ENCODE assay signal across 16 cellular contexts in the genomic region with DNA sequence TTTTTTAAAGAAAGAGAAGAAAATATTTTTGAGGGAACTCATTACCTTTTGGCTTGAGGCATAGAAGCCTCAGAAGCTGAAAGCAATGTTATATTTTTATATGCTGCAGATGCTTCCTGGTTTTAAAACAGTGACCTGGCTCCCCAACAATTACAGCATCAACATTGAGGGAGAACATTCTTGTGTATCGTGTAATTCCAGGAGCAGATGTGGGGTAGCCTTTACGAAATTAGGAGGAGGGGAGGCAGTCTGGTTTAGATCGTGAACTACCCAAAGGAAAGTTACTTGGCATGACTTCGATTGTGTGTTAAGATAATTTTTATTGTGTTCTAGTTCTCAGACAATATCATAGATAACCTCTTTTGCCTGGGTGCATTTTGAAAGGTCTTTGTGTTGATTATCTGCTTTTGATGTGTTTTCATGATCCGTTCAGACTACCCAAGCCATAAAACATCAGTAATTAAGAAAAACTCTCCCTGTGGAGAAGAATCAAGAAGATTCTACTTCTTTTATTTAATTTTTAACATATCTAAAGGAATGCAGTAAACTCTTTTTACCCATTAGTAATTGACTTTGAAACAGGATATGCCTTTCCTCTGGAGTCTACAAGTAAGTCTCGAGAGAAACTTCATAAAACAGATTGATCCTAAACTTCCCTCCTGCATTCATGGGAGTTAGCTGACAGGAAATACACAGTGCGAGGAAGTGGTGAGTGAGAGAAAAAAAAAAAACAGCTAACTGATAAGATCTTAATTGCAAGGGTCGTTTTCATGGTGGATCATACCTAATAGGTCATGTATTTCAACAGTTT.
A peak's percentile ranks its signal among the peaks of the same experiment; 100 is the strongest.
DNase-seq lines count a peak whose midpoint lies in the region; ATAC-seq and TF ChIP-seq lines count a peak whose summit lies in the region.
"Had no signal": no experiment of that assay in that cellular context is flagged by ENCODE, and none has a peak within 500 bp of the region (broad histone marks: within the 10 kb centered on the region; RNA-seq: fewer than 3 reads in every experiment).

No MANE protein-coding gene starts in this region.

- no peaks in the 10 kb centered on the region for H4K20me1 ChIP-seq in DND-41 (ENCODE audit: insufficient read depth, low read length)
- no peaks in the 10 kb centered on the region for H4K20me1 ChIP-seq in PC-3 (ENCODE audit: low read length)
- no peaks in the 10 kb centered on the region for H4K20me1 ChIP-seq in osteoblast (ENCODE audit: insufficient read depth, low read length)

- no CpG with 5 or more reads among the region's 8 CpGs for WGBS in neuronal stem cell (ENCODE audit: extremely low coverage in 2 of 2, insufficient read length in 2 of 2, insufficient replicate concordance in 1 of 2), 2 donors

- H3K23ac ChIP-seq in neuronal stem cell (ENCODE audit: low read depth, low read length, poor library complexity): no peak overlapping the region

- POLR2A ChIA-PET in PC-3 (lab: Charles Lee; ENCODE audit: unreplicated experiment): no interaction called here

- H4K8ac ChIP-seq in neuronal stem cell (ENCODE audit: low read depth, low read length): no peak overlapping the region

- CTCF ChIA-PET in PC-3 (lab: Charles Lee): no interaction called here

- BruUV-seq in PC-3 (replicated peaks; lab: Mats Ljungman, UMichigan): no TSS peak

- H3K4ac ChIP-seq in neuronal stem cell (ENCODE audit: low read length): no peak overlapping the region

- H3K9me3 ChIP-seq in DND-41 (ENCODE audit: insufficient read depth, low read length, severe bottlenecking) (no peaks in the 10 kb centered on the region), PC-3 (ENCODE audit: low read length) (no peaks in the 10 kb centered on the region), osteoblast (ENCODE audit: low read depth, low read length) (no peaks in the 10 kb centered on the region), neuronal stem cell (replicated peaks in 1 of 2; ENCODE audit: control insufficient read depth in 2 of 2, insufficient read depth in 1 of 2, low read depth in 1 of 2, low read length in 2 of 2) (peaks cover 1 to 2% of the 10 kb centered on the region in 2 donors)
- H3K9me3 ChIP-seq: gastroesophageal sphincter, tibial artery had no signal

- H3K4me1 ChIP-seq in DND-41 (ENCODE audit: insufficient read depth, low read length) (peaks cover 87% of the 10 kb centered on the region), PC-3 (ENCODE audit: insufficient read depth, low read length) (peaks cover 29% of the 10 kb centered on the region), osteoblast (ENCODE audit: insufficient read depth, low read length) (peaks cover 24% of the 10 kb centered on the region), neuronal stem cell (ENCODE audit: control insufficient read depth in 2 of 2, insufficient read depth in 1 of 2, low read depth in 1 of 2, low read length in 2 of 2) (peaks cover 5 to 23% of the 10 kb centered on the region in 2 donors)

- no peak overlapping the region for H3K18ac ChIP-seq in neuronal stem cell (ENCODE audit: low read length)

- H3K36me3 ChIP-seq in DND-41 (ENCODE audit: insufficient read depth, low read length) (no peaks in the 10 kb centered on the region), PC-3 (ENCODE audit: low read depth, low read length) (no peaks in the 10 kb centered on the region), osteoblast (ENCODE audit: insufficient read depth, low read length) (no peaks in the 10 kb centered on the region), neuronal stem cell (replicated peaks in 1 of 2; ENCODE audit: control insufficient read depth in 2 of 2, insufficient read depth in 2 of 2, low read length in 2 of 2) (no peaks in the 10 kb centered on the region)
- H3K36me3 ChIP-seq: gastroesophageal sphincter, tibial artery had no signal

- DNase-seq in DND-41: peak; percentile 24
- DNase-seq in PC-3: no peak
- peak; percentile 36 to 57 for DNase-seq in dermis microvascular lymphatic vessel endothelial cell (ENCODE audit: low read depth in 2 of 2)
- peak; percentile 13 for DNase-seq in osteoblast (ENCODE audit: insufficient read length, low spot score, missing footprints)
- no peak for DNase-seq in mucosa of gallbladder (ENCODE audit: low spot score)
- DNase-seq in neuronal stem cell (ENCODE audit: low spot score): no peak
- no peak for DNase-seq in ureter (ENCODE audit: low spot score)
- DNase-seq in stimulated activated CD4-positive, alpha-beta T cell treated with anti-CD3 and anti-CD28 coated beads, Interleukin-2, amount 100 ng/mL, for 24 hours: no peak
- DNase-seq: activated naive CD8-positive, alpha-beta T cell treated with anti-CD3 and anti-CD28 coated beads, Interleukin-2, amount 10 ng/mL, durations not matched to agents 7 days and 5 days; immature natural killer cell; NCI-H1417 treated with DMSO at 0.1 percent for 48 hours; tibial artery had no signal

- no peak overlapping the region for H2BK12ac ChIP-seq in neuronal stem cell (ENCODE audit: low read length)

- H3K27me3 ChIP-seq in DND-41 (ENCODE audit: insufficient read depth, low read length, poor library complexity) (no peaks in the 10 kb centered on the region), PC-3 (ENCODE audit: low read length) (no peaks in the 10 kb centered on the region), osteoblast (ENCODE audit: insufficient read depth, low read length) (no peaks in the 10 kb centered on the region), neuronal stem cell (ENCODE audit: control insufficient read depth in 3 of 3, insufficient read depth in 3 of 3, low read depth in 1 of 3, low read length in 3 of 3) (peaks cover 0 to 2% (median 0%) of the 10 kb centered on the region in 3 experiments)
- H3K27me3 ChIP-seq: gastroesophageal sphincter, tibial artery had no signal

- H3K9ac ChIP-seq in DND-41 (ENCODE audit: low read depth, low read length): peak overlapping the region; percentile 41
- peak overlapping the region; percentile 28 for H3K9ac ChIP-seq in PC-3 (ENCODE audit: low read length)
- H3K9ac ChIP-seq in neuronal stem cell (ENCODE audit: low read depth, low read length, poor library complexity): no peak overlapping the region

- no peak overlapping the region for H2AK5ac ChIP-seq in neuronal stem cell (ENCODE audit: low read depth, low read length)

- no peaks in the 10 kb centered on the region for H3K79me1 ChIP-seq in neuronal stem cell (ENCODE audit: low read depth, low read length)

- H2BK15ac ChIP-seq in neuronal stem cell (ENCODE audit: low read length): no peak overlapping the region

- H3K9me2 ChIP-seq in PC-3 (replicated peaks; ENCODE audit: low read length): no peaks in the 10 kb centered on the region

- H2BK5ac ChIP-seq in neuronal stem cell (ENCODE audit: low read length): no peak overlapping the region

- no peak overlapping the region for H4K91ac ChIP-seq in neuronal stem cell (ENCODE audit: low read depth, low read length, poor library complexity)

- TF ChIP-seq CTCF in DND-41 (IDR thresholded peaks at IDR 0.05; ENCODE audit: borderline replicate concordance, extremely low read depth, low read length, poor library complexity, severe bottlenecking) (no peak), PC-3 (conservative IDR thresholded peaks at IDR 0.05; ENCODE audit: low read depth, low read length) (no peak), osteoblast (IDR thresholded peaks at IDR 0.05; ENCODE audit: extremely low read depth, low read depth, low read length) (no peak)

- peak; percentile 76 for ATAC-seq in DND-41 (ENCODE audit: insufficient read depth, low read depth)
- peak; percentile 16 for ATAC-seq in PC-3
- ATAC-seq: activated CD4-positive, CD25-positive, alpha-beta regulatory T cell treated with anti-CD3 and anti-CD28 coated beads, Interleukin-2, amount 50 U/mL, for 24 hours; gastroesophageal sphincter had no signal

- intact Hi-C loops in PC-3 (cut with micrococcal nuclease): no loop called here

- H3K27ac ChIP-seq in DND-41 (ENCODE audit: low read length) (peak overlapping the region; percentile 81), PC-3 (ENCODE audit: low read length) (peak overlapping the region; percentile 83), osteoblast (ENCODE audit: low read depth, low read length) (peak overlapping the region; percentile 54), neuronal stem cell (replicated peaks; ENCODE audit: low read length) (no peak overlapping the region)
- H3K27ac ChIP-seq: C4-2B, tibial artery had no signal

- H2AFZ ChIP-seq in DND-41 (ENCODE audit: low read depth, low read length) (peak overlapping the region; percentile 43), PC-3 (ENCODE audit: low read length) (no peak overlapping the region), osteoblast (ENCODE audit: low read length) (no peak overlapping the region), neuronal stem cell (ENCODE audit: low read length) (no peak overlapping the region)

- H3K79me2 ChIP-seq in DND-41 (ENCODE audit: insufficient read depth, low read length) (no peaks in the 10 kb centered on the region), PC-3 (ENCODE audit: low read length) (no peaks in the 10 kb centered on the region), osteoblast (ENCODE audit: insufficient read depth, low read length) (no peaks in the 10 kb centered on the region)

- H3K4me3 ChIP-seq in DND-41 (ENCODE audit: low read depth in 1 of 2, low read length in 2 of 2) (no peak overlapping the region), PC-3 (ENCODE audit: low read length) (no peak overlapping the region), osteoblast (ENCODE audit: insufficient read depth, low read length) (no peak overlapping the region), neuronal stem cell (ENCODE audit: low read length in 2 of 2) (no peak overlapping the region)
- H3K4me3 ChIP-seq: coronary artery, gastroesophageal sphincter, tibial artery had no signal

- peak overlapping the region; percentile 50 for H3K4me2 ChIP-seq in DND-41 (ENCODE audit: insufficient read depth, low read length)
- H3K4me2 ChIP-seq in PC-3 (ENCODE audit: low read length): peak overlapping the region; percentile 32
- peak overlapping the region; percentile 23 for H3K4me2 ChIP-seq in osteoblast (ENCODE audit: insufficient read depth, low read length)
- no peak overlapping the region for H3K4me2 ChIP-seq in neuronal stem cell (ENCODE audit: insufficient read depth, low read length, poor library complexity, severe bottlenecking)

- no peak overlapping the region for H2BK120ac ChIP-seq in neuronal stem cell (ENCODE audit: low read depth, low read length)

- H3F3A ChIP-seq in PC-3 (ENCODE audit: low read length, unreplicated experiment): peaks cover 3% of the 10 kb centered on the region

- no peak overlapping the region for H3K14ac ChIP-seq in neuronal stem cell (ENCODE audit: low read length)

Comparison
In these comparisons a context has a peak if more than half of its experiments do, and no peak if none do; other contexts are left out.
1. DNase-seq: peak in DND-41 (single experiment), dermis microvascular lymphatic vessel endothelial cell (2 of 2) and osteoblast (single experiment); none in PC-3 (single experiment), mucosa of gallbladder (single experiment), neuronal stem cell (single experiment), ureter (single experiment) and stimulated activated CD4-positive, alpha-beta T cell treated with anti-CD3 and anti-CD28 coated beads, Interleukin-2, amount 100 ng/mL, for 24 hours (0 of 2).